In genomic region chr17:61235821-61236197, GRCh38 we compare ENCODE assay signal across 10 cellular contexts.
DNase-seq lines count a peak whose midpoint lies in the region; ATAC-seq and TF ChIP-seq lines count a peak whose summit lies in the region.
"Had no signal": no experiment of that assay in that cellular context is flagged by ENCODE, and none has a peak within 500 bp of the region (broad histone marks: within the 10 kb centered on the region; RNA-seq: fewer than 3 reads in every experiment).

No MANE protein-coding gene starts in this region.

- H3K9me3 ChIP-seq in AG04450 (ENCODE audit: control insufficient read depth, insufficient read depth, low read length): no peaks in the 10 kb centered on the region
- H3K9me3 ChIP-seq: suprapubic skin had no signal

- H3K27me3 ChIP-seq in AG04450 (ENCODE audit: control insufficient read depth, insufficient read depth, low read length): no peaks in the 10 kb centered on the region
- H3K27me3 ChIP-seq: suprapubic skin had no signal

- POLR2A ChIA-PET in AG04450 (lab: Yijun Ruan, JAX): interaction anchor here (0.7 to 1.4 kb wide), 9 partner anchors 16 to 164 kb away, joined by 3 to 6 read pairs (median 4); partner anchors contain the start of gene TBX2

- DNase-seq in AG04450 (ENCODE audit: low read depth, low spot score) (no peak), LNCaP clone FGC (ENCODE audit: low read depth) (peak; percentile 86), epithelial cell of esophagus (ENCODE audit: low read depth) (peak; percentile 34), midbrain (lab: John Stamatoyannopoulos, UW) (peak; percentile 45), GM10266 (ENCODE audit: extremely low spot score) (no peak), cerebellar nuclear complex (lab: John Stamatoyannopoulos, UW) (no peak)
- DNase-seq in effector CD4-positive, alpha-beta T cell: no peak

- H3K4me3 ChIP-seq in AG04450 (ENCODE audit: low read depth, low read length) (no peak overlapping the region), LNCaP clone FGC (ENCODE audit: low read depth, low read length) (no peak overlapping the region), epithelial cell of esophagus (ENCODE audit: low read length) (no peak overlapping the region)
- H3K4me3 ChIP-seq: suprapubic skin had no signal

- no peak for ATAC-seq in GM21367 (IDR thresholded peaks at IDR 0.05; ENCODE audit: unreplicated experiment)
- ATAC-seq: activated T-helper 17 cell treated with anti-CD3 and anti-CD28 coated beads, Interleukin-2, amount 50 U/mL, for 72 hours had no signal

- TF ChIP-seq CTCF in AG04450 (IDR thresholded peaks at IDR 0.05; ENCODE audit: low read depth, low read length): no peak
- no peak for TF ChIP-seq CTCF in LNCaP clone FGC (IDR thresholded peaks at IDR 0.05; ENCODE audit: control insufficient read depth, extremely low read depth, insufficient read depth)
- no peak for TF ChIP-seq CTCF in epithelial cell of esophagus (IDR thresholded peaks at IDR 0.05; ENCODE audit: insufficient read depth, low read depth, low read length, missing control alignments)
- TF ChIP-seq CTCF in GM10266 (IDR thresholded peaks at IDR 0.05; ENCODE audit: control insufficient read depth, insufficient read depth, low read depth, missing control alignments): no peak

- H3K27ac ChIP-seq in AG04450 (ENCODE audit: low read depth, low read length): peak overlapping the region; percentile 81
- H3K27ac ChIP-seq: suprapubic skin had no signal

- CTCF ChIA-PET in AG04450 (lab: Charles Lee): interaction anchor here (0.7 to 2.0 kb wide), 4 partner anchors 23 to 264 kb away, joined by 3 to 6 read pairs (median 5); no protein-coding TSS in a partner anchor

Comparison
In these comparisons a context has a peak if more than half of its experiments do, and no peak if none do; other contexts are left out.
1. DNase-seq: peak in LNCaP clone FGC (single experiment), epithelial cell of esophagus (single experiment) and midbrain (single experiment); none in AG04450 (single experiment), effector CD4-positive, alpha-beta T cell (single experiment), GM10266 (single experiment) and cerebellar nuclear complex (0 of 2).